ENCODE assay signal across 19 cellular contexts in genomic region chr19:35408284-35409171, GRCh38. TPM values are rescaled to one million over a fixed set of nuclear protein-coding genes. Genes with fewer than 3 reads are reported as not detected.
DNase-seq lines count a peak whose midpoint lies in the region; ATAC-seq, FAIRE-seq and TF ChIP-seq lines count a peak whose summit lies in the region.
"Had no signal": no experiment of that assay in that cellular context is flagged by ENCODE, and none has a peak within 500 bp of the region (broad histone marks: within the 10 kb centered on the region; RNA-seq: fewer than 3 reads in every experiment).

No MANE protein-coding gene starts in this region.

- TF ChIP-seq POLR2A in GM12892 (IDR thresholded peaks at IDR 0.05; ENCODE audit: low read depth, low read length) = no peak
- no peak for TF ChIP-seq POLR2A in testis (IDR thresholded peaks at IDR 0.05)

- ATAC-seq in GM19452 (IDR thresholded peaks at IDR 0.05; ENCODE audit: unreplicated experiment) = peak; percentile 73
- peak; percentile 63 for ATAC-seq in HG02973 (IDR thresholded peaks at IDR 0.05; ENCODE audit: unreplicated experiment)
- peak; percentile 65 for ATAC-seq in activated B cell treated with CpG ODN at 0.5 μM for 24 hours (ENCODE audit: low read depth)
- ATAC-seq in stimulated activated naive CD8-positive, alpha-beta T cell treated with anti-CD3 and anti-CD28 coated beads, Interleukin-15, Interleukin-2, amounts not matched to agents 100 U/mL and 50 U/mL, for 24 hours = no peak
- ATAC-seq: activated CD8-positive, alpha-beta T cell treated with anti-CD3 and anti-CD28 coated beads for 36 hours; esophagus mucosa; PC-3 had no signal

- no peaks in the 10 kb centered on the region for H3K36me3 Mint-ChIP-seq in activated B cell treated with CpG ODN at 0.5 μM for 24 hours (ENCODE audit: low read depth)
- H3K36me3 Mint-ChIP-seq: activated naive CD4-positive, alpha-beta T cell treated with anti-CD3 and anti-CD28 coated beads, Interleukin-2, amount 50 U/mL, for 24 hours had no signal

- TF ChIP-seq CTCF in activated B cell treated with CpG ODN at 0.5 μM for 24 hours (IDR thresholded peaks at IDR 0.05) = no peak
- no peak for TF ChIP-seq CTCF in BE2C (IDR thresholded peaks at IDR 0.05; ENCODE audit: low read depth, low read length)
- TF ChIP-seq CTCF in testis (IDR thresholded peaks at IDR 0.05) = no peak

- H3K4me3 ChIP-seq in BE2C (ENCODE audit: low read depth, low read length) (no peak overlapping the region), testis (no peak overlapping the region)
- H3K4me3 ChIP-seq: lung had no signal

- H3K9me3 ChIP-seq in BE2C = no peaks in the 10 kb centered on the region
- H3K9me3 ChIP-seq in testis = no peaks in the 10 kb centered on the region

- no peaks in the 10 kb centered on the region for H3K36me3 ChIP-seq in BE2C
- H3K36me3 ChIP-seq in testis (ENCODE audit: low read depth, missing control alignments) = no peaks in the 10 kb centered on the region

- H3K4me1 ChIP-seq in BE2C (no peaks in the 10 kb centered on the region), testis (no peaks in the 10 kb centered on the region)

- peak; percentile 81 for FAIRE-seq in GM12892 (lab: Jason Lieb, UNC)
- FAIRE-seq: urothelium cell line had no signal

- WGBS in testis, 2 donors = 87 to 90% methylated on average over 13 of the region's 13 CpGs

- CTCF ChIA-PET in activated B cell treated with CpG ODN at 0.5 μM for 24 hours (lab: Charles Lee) = no interaction called here

- H3K27ac ChIP-seq in testis = no peak overlapping the region

- no peaks in the 10 kb centered on the region for H3K9me3 Mint-ChIP-seq in activated B cell treated with CpG ODN at 0.5 μM for 24 hours
- H3K9me3 Mint-ChIP-seq: activated CD8-positive, alpha-beta T cell treated with anti-CD3 and anti-CD28 coated beads for 36 hours; activated naive CD4-positive, alpha-beta T cell treated with anti-CD3 and anti-CD28 coated beads, Interleukin-2, amount 50 U/mL, for 24 hours had no signal

- H3K27me3 Mint-ChIP-seq in activated B cell treated with CpG ODN at 0.5 μM for 24 hours = peaks cover 5% of the 10 kb centered on the region
- H3K27me3 Mint-ChIP-seq: activated naive CD4-positive, alpha-beta T cell treated with anti-CD3 and anti-CD28 coated beads, Interleukin-2, amount 50 U/mL, for 24 hours had no signal

- H3K4me1 Mint-ChIP-seq in activated B cell treated with CpG ODN at 0.5 μM for 24 hours = peaks cover 12% of the 10 kb centered on the region
- H3K4me1 Mint-ChIP-seq: activated naive CD4-positive, alpha-beta T cell treated with anti-CD3 and anti-CD28 coated beads, Interleukin-2, amount 50 U/mL, for 24 hours had no signal

- H3K27ac Mint-ChIP-seq in activated B cell treated with CpG ODN at 0.5 μM for 24 hours = peak overlapping the region; percentile 69
- H3K27ac Mint-ChIP-seq: activated CD8-positive, alpha-beta T cell treated with anti-CD3 and anti-CD28 coated beads for 36 hours; activated naive CD4-positive, alpha-beta T cell treated with anti-CD3 and anti-CD28 coated beads, Interleukin-2, amount 50 U/mL, for 24 hours had no signal

- intact Hi-C loops in activated B cell treated with CpG ODN at 0.5 μM for 24 hours (cut with micrococcal nuclease) (loop anchor here (5.0 kb wide), 2 partner anchors 34 to 59 kb away; no protein-coding TSS in a partner anchor), testis (cut with DNase I; ENCODE audit: low total_unique reads) (no loop called here)

- DNase-seq in GM12892 (ENCODE audit: insufficient read length) (no peak), activated B cell treated with CpG ODN at 0.5 μM for 24 hours (no peak), BE2C (no peak), midbrain (lab: John Stamatoyannopoulos, UW) (no peak), testis (no peak)
- DNase-seq in stimulated activated naive CD8-positive, alpha-beta T cell treated with anti-CD3 and anti-CD28 coated beads, Interleukin-15, Interleukin-2, amounts not matched to agents 100 U/mL and 50 U/mL, for 24 hours = no peak
- DNase-seq: activated CD8-positive, alpha-beta T cell treated with anti-CD3 and anti-CD28 coated beads for 36 hours; cerebellar nuclear complex; hypothalamus; PC-3; stimulated activated CD4-positive, alpha-beta T cell treated with anti-CD3 and anti-CD28 coated beads, Interleukin-12 subunit alpha, Interleukin-12 subunit beta, amount 100 ng/mL, for 4 hours; T-helper 2 cell had no signal

- POLR2A ChIA-PET in activated B cell treated with CpG ODN at 0.5 μM for 24 hours (lab: Charles Lee) = interaction anchor here (0.5 kb wide), 1 partner anchor 47 kb away, joined by 6 read pairs; no protein-coding TSS in a partner anchor

- H3K27me3 ChIP-seq in BE2C (no peaks in the 10 kb centered on the region), testis (no peaks in the 10 kb centered on the region)

- H3K4me3 Mint-ChIP-seq in activated B cell treated with CpG ODN at 0.5 μM for 24 hours = no peak overlapping the region
- H3K4me3 Mint-ChIP-seq: activated CD8-positive, alpha-beta T cell treated with anti-CD3 and anti-CD28 coated beads for 36 hours; activated naive CD4-positive, alpha-beta T cell treated with anti-CD3 and anti-CD28 coated beads, Interleukin-2, amount 50 U/mL, for 24 hours had no signal

RNA-seq across cellular contexts. Expression of gene GPR42, which starts 37.7 kb away (rescaled TPM):
- not detected for polyA plus RNA-seq in GM12892 (2012; ENCODE audit: missing spikeins)
- total RNA-seq in activated B cell treated with CpG ODN at 0.5 μM for 24 hours = not detected in 2 replicates
- polyA plus RNA-seq in BE2C (2012; ENCODE audit: insufficient read depth, insufficient read length, low read depth) = 2.6 TPM
- total RNA-seq in testis = not detected
- not detected for polyA plus RNA-seq in testis (ENCODE audit: insufficient read depth, low read depth, low replicate concordance)
- total RNA-seq: esophagus mucosa, LHCN-M2, PC-3 had no signal

RNA-seq across cellular contexts. Expression of gene FFAR2, which starts 39.5 kb away (rescaled TPM):
- polyA plus RNA-seq in GM12892 (2012; ENCODE audit: missing spikeins) = 1.6 TPM
- total RNA-seq in activated B cell treated with CpG ODN at 0.5 μM for 24 hours (not detected in 2 replicates), testis (not detected)
- polyA plus RNA-seq in BE2C (2012; ENCODE audit: insufficient read depth, insufficient read length, low read depth) = 28.6 TPM
- 0.20 TPM for polyA plus RNA-seq in testis (ENCODE audit: insufficient read depth, low read depth, low replicate concordance)
- total RNA-seq: activated CD8-positive, alpha-beta T cell treated with anti-CD3 and anti-CD28 coated beads for 36 hours; LHCN-M2; PC-3 had no signal

RNA-seq across cellular contexts. Expression of gene FFAR3, which starts 50.3 kb away (rescaled TPM):
- not detected for polyA plus RNA-seq in GM12892 (2012; ENCODE audit: missing spikeins)
- total RNA-seq in activated B cell treated with CpG ODN at 0.5 μM for 24 hours = 0.16 TPM in 1 of 2 replicates, not detected in the other
- 8.6 TPM for polyA plus RNA-seq in BE2C (2012; ENCODE audit: insufficient read depth, insufficient read length, low read depth)
- under 1 TPM; 0.25 to 0.47 TPM for total RNA-seq in testis
- not detected for polyA plus RNA-seq in testis (ENCODE audit: insufficient read depth, low read depth, low replicate concordance)
- total RNA-seq: esophagus mucosa, LHCN-M2, PC-3 had no signal
